Comparison of ENCODE assay signal across 20 cellular contexts in the genomic region with DNA sequence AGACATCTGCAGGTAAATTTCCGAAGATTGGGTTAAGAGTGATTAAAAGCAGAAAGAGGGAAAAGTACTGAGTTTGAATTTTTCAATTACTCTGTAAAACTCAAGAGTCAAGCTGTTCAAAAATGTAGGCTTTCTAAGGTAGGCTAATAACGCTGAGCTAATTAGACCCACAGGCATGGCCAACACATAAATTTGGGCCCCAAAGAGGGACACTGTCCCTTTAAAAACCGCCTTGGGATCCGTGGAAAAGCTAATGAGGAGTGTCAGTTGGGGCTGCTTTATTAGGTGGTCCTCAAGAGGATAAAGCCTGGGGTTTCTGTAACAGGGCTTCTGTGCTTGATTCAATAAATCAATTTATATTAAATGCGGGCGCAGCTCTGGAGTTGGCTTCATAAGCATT.
"Had no signal": no experiment of that assay in that cellular context is flagged by ENCODE, and none has a peak within 500 bp of the region (broad histone marks: within the 10 kb centered on the region; RNA-seq: fewer than 3 reads in every experiment).

No MANE protein-coding gene starts in this region.

- ATAC-seq: effector memory CD8-positive, alpha-beta T cell; lower lobe of right lung; stimulated activated naive CD8-positive, alpha-beta T cell treated with anti-CD3 and anti-CD28 coated beads, Interleukin-15, Interleukin-2, amounts not matched to agents 100 U/mL and 50 U/mL, for 24 hours; upper lobe of right lung; WTC11 had no signal

- H3K9me3 Mint-ChIP-seq: activated naive CD8-positive, alpha-beta T cell treated with anti-CD3 and anti-CD28 coated beads for 36 hours; dendritic cell treated with granulocyte-macrophage colony-stimulating factor and Interleukin-4, amounts not matched to agents 40 ng/mL and 50 ng/mL, for 4 days; effector memory CD8-positive, alpha-beta T cell; WTC11 had no signal

- H3K27me3 ChIP-seq: brain microvascular endothelial cell, right atrium auricular region, upper lobe of right lung had no signal

- H3K4me3 Mint-ChIP-seq: activated naive CD8-positive, alpha-beta T cell treated with anti-CD3 and anti-CD28 coated beads for 36 hours; dendritic cell treated with granulocyte-macrophage colony-stimulating factor and Interleukin-4, amounts not matched to agents 40 ng/mL and 50 ng/mL, for 4 days; effector memory CD8-positive, alpha-beta T cell; WTC11 had no signal

- H3K36me3 ChIP-seq: brain microvascular endothelial cell, lower lobe of right lung, right atrium auricular region, upper lobe of right lung had no signal

- H3K4me1 Mint-ChIP-seq: activated naive CD8-positive, alpha-beta T cell treated with anti-CD3 and anti-CD28 coated beads for 36 hours had no signal

- H3K27ac Mint-ChIP-seq: activated naive CD8-positive, alpha-beta T cell treated with anti-CD3 and anti-CD28 coated beads for 36 hours; dendritic cell treated with granulocyte-macrophage colony-stimulating factor and Interleukin-4, amounts not matched to agents 40 ng/mL and 50 ng/mL, for 4 days; effector memory CD8-positive, alpha-beta T cell; WTC11 had no signal

- H3K36me3 Mint-ChIP-seq: activated naive CD8-positive, alpha-beta T cell treated with anti-CD3 and anti-CD28 coated beads for 36 hours had no signal

- DNase-seq: activated CD4-positive, alpha-beta T cell treated with anti-CD3 and anti-CD28 coated beads for 48 hours; activated CD8-positive, alpha-beta memory T cell treated with anti-CD3 and anti-CD28 coated beads for 24 hours; activated gamma-delta T cell treated with Interleukin-2 at 50 U/mL for 16 hours; activated naive CD8-positive, alpha-beta T cell treated with anti-CD3 and anti-CD28 coated beads for 36 hours; brain microvascular endothelial cell; cerebellar nuclear complex; effector memory CD8-positive, alpha-beta T cell; foreskin melanocyte; head of caudate nucleus; lower lobe of right lung; nucleus accumbens; posterior cingulate gyrus; stimulated activated naive CD8-positive, alpha-beta T cell treated with anti-CD3 and anti-CD28 coated beads, Interleukin-15, Interleukin-2, amounts not matched to agents 100 U/mL and 50 U/mL, for 24 hours; SW 1271; upper lobe of right lung had no signal

- H3K9me3 ChIP-seq: lower lobe of right lung, right atrium auricular region, upper lobe of right lung had no signal

- H3K27me3 Mint-ChIP-seq: activated naive CD8-positive, alpha-beta T cell treated with anti-CD3 and anti-CD28 coated beads for 36 hours; dendritic cell treated with granulocyte-macrophage colony-stimulating factor and Interleukin-4, amounts not matched to agents 40 ng/mL and 50 ng/mL, for 4 days had no signal

- H3K4me3 ChIP-seq: lower lobe of right lung, right atrium auricular region, skin epidermis, upper lobe of right lung had no signal

- H3K4me1 ChIP-seq: upper lobe of right lung had no signal

- H3K27ac ChIP-seq: brain microvascular endothelial cell, epithelial cell of prostate, lower lobe of right lung, right atrium auricular region, upper lobe of right lung had no signal
